ENCODE assay signal across 14 cellular contexts in the genomic region with DNA sequence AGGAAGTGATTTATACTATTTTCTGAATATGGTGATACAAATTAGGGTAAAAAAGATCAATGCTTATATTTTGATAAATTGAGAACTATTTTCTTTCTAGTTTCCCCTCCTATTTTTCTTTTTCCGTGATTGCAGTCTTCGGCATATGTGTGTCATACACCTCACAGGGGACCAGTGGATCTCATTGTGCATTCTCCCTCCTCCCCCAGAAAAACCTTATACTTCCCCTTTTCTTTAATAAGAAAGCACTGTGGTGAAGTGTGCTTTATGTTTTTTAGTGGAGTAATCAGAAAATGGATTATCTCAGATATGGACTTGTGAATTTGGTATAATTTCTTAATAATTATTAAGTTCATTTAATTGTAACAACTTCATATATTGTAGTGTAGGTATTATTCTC.
"Had no signal": no experiment of that assay in that cellular context is flagged by ENCODE, and none has a peak within 500 bp of the region (broad histone marks: within the 10 kb centered on the region; RNA-seq: fewer than 3 reads in every experiment).

No MANE protein-coding gene starts in this region.

- H3K27ac Mint-ChIP-seq: natural killer cell had no signal

- H3K4me3 Mint-ChIP-seq: natural killer cell, neural crest cell had no signal

- H3K36me3 Mint-ChIP-seq: natural killer cell had no signal

- DNase-seq: dermis blood vessel endothelial cell; esophagus squamous epithelium; foreskin fibroblast; glutamatergic neuron; islet precursor cell; mammary epithelial cell; natural killer cell; nucleus accumbens; ovary; sigmoid colon; stimulated activated CD4-positive, alpha-beta T cell treated with anti-CD3 and anti-CD28 coated beads, Interleukin-2, amount 100 ng/mL, for 24 hours; stimulated activated naive CD4-positive, alpha-beta T cell treated with Interleukin-2 at 50 U/mL for 16 hours; trophoblast cell had no signal

- H3K4me1 Mint-ChIP-seq: natural killer cell, neural crest cell had no signal
